ENCODE assay signal across 11 cellular contexts in genomic region chr1:21621761-21622436, GRCh38. TPM values are rescaled to one million over a fixed set of nuclear protein-coding genes. Genes with fewer than 3 reads are reported as not detected.
A peak's percentile ranks its signal among the peaks of the same experiment; 100 is the strongest.
DNase-seq lines count a peak whose midpoint lies in the region; ATAC-seq and TF ChIP-seq lines count a peak whose summit lies in the region.
"Had no signal": no experiment of that assay in that cellular context is flagged by ENCODE, and none has a peak within 500 bp of the region (broad histone marks: within the 10 kb centered on the region; RNA-seq: fewer than 3 reads in every experiment).

No MANE protein-coding gene starts in this region.

- H3K4me2 ChIP-seq in neural progenitor cell: peak overlapping the region; percentile 82

- H3K36me3 ChIP-seq in Caco-2 (ENCODE audit: control insufficient read depth, insufficient read depth, low read length) (no peaks in the 10 kb centered on the region), Panc1 (ENCODE audit: control insufficient read depth, insufficient read depth, low read length) (no peaks in the 10 kb centered on the region), neural progenitor cell (no peaks in the 10 kb centered on the region)
- H3K36me3 ChIP-seq: gastrocnemius medialis had no signal

- H3K4me1 ChIP-seq in Caco-2 (peaks cover 15% of the 10 kb centered on the region), Panc1 (ENCODE audit: control insufficient read depth, insufficient read depth, low read length) (peaks cover under 1% of the 10 kb centered on the region; the same call in 1 of the 2 replicates), neural progenitor cell (peaks cover 13% of the 10 kb centered on the region)

- H2AFZ ChIP-seq in neural progenitor cell (replicated peaks): no peak overlapping the region

- H3K27me3 Mint-ChIP-seq in Caco-2 (ENCODE audit: insufficient read depth, unreplicated experiment): no peaks in the 10 kb centered on the region
- H3K27me3 Mint-ChIP-seq in neural progenitor cell (ENCODE audit: insufficient read depth, low read depth): peaks cover 17% of the 10 kb centered on the region

- peak overlapping the region; percentile 29 for H3K4me3 ChIP-seq in Caco-2 (ENCODE audit: low read depth, low read length)
- peak overlapping the region; percentile 41 to 43 for H3K4me3 ChIP-seq in Panc1 (ENCODE audit: low read depth in 2 of 2, low read length in 2 of 2)
- no peak overlapping the region for H3K4me3 ChIP-seq in epithelial cell of esophagus (ENCODE audit: low read length)
- H3K4me3 ChIP-seq in neural progenitor cell: peak overlapping the region; percentile 47
- H3K4me3 ChIP-seq: gastrocnemius medialis had no signal

- H3K9me3 Mint-ChIP-seq in Caco-2 (ENCODE audit: unreplicated experiment) (no peaks in the 10 kb centered on the region), neural progenitor cell (no peaks in the 10 kb centered on the region)

- peak overlapping the region; percentile 48 for H3K4me3 Mint-ChIP-seq in Caco-2 (ENCODE audit: unreplicated experiment)
- peak overlapping the region; percentile 79 for H3K4me3 Mint-ChIP-seq in neural progenitor cell

- in situ Hi-C loops in Panc1 (cut with HindIII; ENCODE audit: low pct_unique_long_range_greater_than_20kb, low sequenced_read_pairs): no loop called here

- CTCF ChIA-PET in Caco-2 (lab: Charles Lee): interaction anchor here (0.6 to 1.5 kb wide), 2 partner anchors 10 to 131 kb away, joined by 3 to 5 read pairs; no protein-coding TSS in a partner anchor
- CTCF ChIA-PET in Panc1 (lab: Charles Lee): interaction anchor here (0.6 kb wide), 2 partner anchors 15 to 654 kb away, joined by 3 to 4 read pairs; no protein-coding TSS in a partner anchor

- peaks cover 13% of the 10 kb centered on the region for H3F3A ChIP-seq in neural progenitor cell (ENCODE audit: low read depth)

- DNase-seq in Caco-2: no peak
- no peak for DNase-seq in Panc1 (ENCODE audit: low read depth, low spot score)
- peak; percentile 34 for DNase-seq in epithelial cell of esophagus (ENCODE audit: low read depth)
- no peak for DNase-seq in neural progenitor cell (ENCODE audit: low spot score)
- no peak for DNase-seq in SHP77 (lab: John Stamatoyannopoulos, UW)
- no peak for DNase-seq in activated effector memory CD4-positive, alpha-beta T cell treated with Interleukin-2 at 50 U/mL for 16 hours
- DNase-seq: activated gamma-delta T cell, gastrocnemius medialis, NCI-H1105 treated with DMSO at 0.1 percent for 48 hours had no signal

- H3K27ac Mint-ChIP-seq in Caco-2 (ENCODE audit: unreplicated experiment) (no peak overlapping the region), neural progenitor cell (no peak overlapping the region)

- H3K36me3 Mint-ChIP-seq in Caco-2 (ENCODE audit: insufficient read depth, unreplicated experiment): no peaks in the 10 kb centered on the region
- H3K36me3 Mint-ChIP-seq in neural progenitor cell: no peaks in the 10 kb centered on the region

- peaks cover 7% of the 10 kb centered on the region for H4K20me1 ChIP-seq in neural progenitor cell (ENCODE audit: low read depth)

- H3K27ac ChIP-seq in Panc1 (ENCODE audit: low read length): no peak overlapping the region
- H3K27ac ChIP-seq in neural progenitor cell: no peak overlapping the region
- H3K27ac ChIP-seq: gastrocnemius medialis had no signal

- H3K4me1 Mint-ChIP-seq in Caco-2 (ENCODE audit: low read depth, unreplicated experiment): peaks cover 10% of the 10 kb centered on the region
- H3K4me1 Mint-ChIP-seq in neural progenitor cell: peaks cover 24% of the 10 kb centered on the region

- ATAC-seq in Panc1: peak; percentile 60
- no peak for ATAC-seq in GM19324 (IDR thresholded peaks at IDR 0.05; ENCODE audit: low FRiP score, unreplicated experiment)
- no peak for ATAC-seq in HG03571 (IDR thresholded peaks at IDR 0.05; ENCODE audit: unreplicated experiment)
- ATAC-seq: gastrocnemius medialis had no signal

- intact Hi-C loops in Caco-2 (cut with micrococcal nuclease; ENCODE audit: unreplicated experiment): no loop called here
- intact Hi-C loops in Panc1 (cut with micrococcal nuclease; ENCODE audit: unreplicated experiment): no loop called here

- TF ChIP-seq CTCF in Caco-2 (IDR thresholded peaks at IDR 0.05; ENCODE audit: insufficient read depth in 1 of 2, low read depth in 1 of 2, low read length in 1 of 2, severe bottlenecking in 1 of 2, unreplicated experiment in 1 of 2) (no peak), Panc1 (IDR thresholded peaks at IDR 0.05) (no peak), epithelial cell of esophagus (IDR thresholded peaks at IDR 0.05; ENCODE audit: insufficient read depth, low read depth, low read length, missing control alignments) (no peak), neural progenitor cell (IDR thresholded peaks at IDR 0.05) (no peak)

- no peak overlapping the region for H3K9ac ChIP-seq in neural progenitor cell

- no peaks in the 10 kb centered on the region for H3K27me3 ChIP-seq in Caco-2 (replicated peaks; ENCODE audit: control insufficient read depth, insufficient read depth, low read length)
- H3K27me3 ChIP-seq in Panc1 (ENCODE audit: control insufficient read depth, insufficient read depth, low read length): no peaks in the 10 kb centered on the region
- peaks cover 46% of the 10 kb centered on the region for H3K27me3 ChIP-seq in neural progenitor cell

- BruUV-seq in Caco-2 (replicated peaks; lab: Mats Ljungman, UMichigan) (no TSS peak), Panc1 (replicated peaks; lab: Mats Ljungman, UMichigan) (no TSS peak)

- no peaks in the 10 kb centered on the region for H3K79me2 ChIP-seq in neural progenitor cell (ENCODE audit: low read depth)

- POLR2A ChIA-PET in Caco-2 (lab: Charles Lee) (no interaction called here), Panc1 (lab: Charles Lee) (no interaction called here)

- H3K9me3 ChIP-seq in Caco-2 (no peaks in the 10 kb centered on the region), Panc1 (ENCODE audit: control insufficient read depth, insufficient read depth, low read depth, low read length) (no peaks in the 10 kb centered on the region), neural progenitor cell (ENCODE audit: low read depth) (no peaks in the 10 kb centered on the region)
- H3K9me3 ChIP-seq: gastrocnemius medialis had no signal

RNA-seq across cellular contexts. Expression of gene RAP1GAP, which starts 47.3 kb away (rescaled TPM):
- 7.2 and 9.3 TPM in 2 replicates for total RNA-seq in Caco-2 (2022)
- 4.6 TPM for total RNA-seq in Panc1 (2021; ENCODE audit: unreplicated experiment)
- 7.7 TPM for polyA plus RNA-seq in Panc1 (2012; ENCODE audit: insufficient read length)
- total RNA-seq in neural progenitor cell (ENCODE audit: low replicate concordance): 2.6 and 3.9 TPM in 2 replicates
